In the genomic region with DNA sequence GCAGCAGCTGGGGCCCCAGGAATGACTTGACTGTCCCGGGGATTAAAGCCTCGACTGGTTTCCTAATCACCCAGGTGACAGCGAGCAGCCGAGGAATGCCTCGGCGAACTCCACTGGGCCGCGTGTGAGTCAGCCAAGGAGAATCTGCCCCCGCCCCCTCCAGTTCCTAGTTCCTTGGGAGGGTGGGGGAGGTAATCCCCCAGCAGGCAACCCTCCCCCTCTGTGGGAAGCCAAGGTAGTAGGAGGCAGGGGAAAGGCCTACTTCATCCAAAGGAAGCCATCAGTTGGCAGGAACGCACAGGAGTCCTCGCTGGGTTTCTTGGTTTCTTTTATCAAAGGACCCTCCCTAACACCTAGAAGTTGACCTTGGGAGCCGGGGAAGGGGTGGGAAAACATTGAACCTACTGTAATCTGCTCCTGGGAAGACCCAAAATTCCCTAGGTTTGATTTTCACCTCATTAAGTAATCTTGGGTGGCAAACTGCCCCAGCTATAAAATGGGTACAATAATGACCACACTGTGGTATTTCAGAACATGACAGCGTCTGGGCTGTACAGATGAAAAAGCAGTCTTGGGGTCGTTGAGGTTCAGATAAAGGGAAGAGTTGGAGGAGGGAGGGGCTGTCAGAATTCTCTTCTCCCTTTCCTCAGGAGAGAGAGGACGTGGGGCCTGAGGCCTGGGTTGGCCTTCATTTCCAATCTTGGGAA, we compare ENCODE assay signal across 10 cellular contexts. TPM values are rescaled to one million over a fixed set of nuclear protein-coding genes. Genes with fewer than 3 reads are reported as not detected.
DNase-seq lines count a peak whose midpoint lies in the region; ATAC-seq, FAIRE-seq and TF ChIP-seq lines count a peak whose summit lies in the region.
"Had no signal": no experiment of that assay in that cellular context is flagged by ENCODE, and none has a peak within 500 bp of the region (broad histone marks: within the 10 kb centered on the region; RNA-seq: fewer than 3 reads in every experiment).

No MANE protein-coding gene starts in this region.

- H3K27ac ChIP-seq in kidney (ENCODE audit: low read depth in 2 of 2, low read length in 2 of 2) = peak overlapping the region; percentile 79 to 82

- H3K27me3 Mint-ChIP-seq in activated naive CD8-positive, alpha-beta T cell = peaks cover 12% of the 10 kb centered on the region
- peaks cover 26% of the 10 kb centered on the region for H3K27me3 Mint-ChIP-seq in activated naive CD8-positive, alpha-beta T cell treated with anti-CD3 and anti-CD28 coated beads for 36 hours
- no peaks in the 10 kb centered on the region for H3K27me3 Mint-ChIP-seq in MCF 10A (ENCODE audit: insufficient read depth, unreplicated experiment)

- no peaks in the 10 kb centered on the region for H3K9me3 Mint-ChIP-seq in activated naive CD8-positive, alpha-beta T cell (ENCODE audit: low read depth)
- no peaks in the 10 kb centered on the region for H3K9me3 Mint-ChIP-seq in activated naive CD8-positive, alpha-beta T cell treated with anti-CD3 and anti-CD28 coated beads for 36 hours
- H3K9me3 Mint-ChIP-seq in MCF 10A (ENCODE audit: unreplicated experiment) = no peaks in the 10 kb centered on the region

- H3K4me1 Mint-ChIP-seq in activated naive CD8-positive, alpha-beta T cell (ENCODE audit: low read depth) = peaks cover 4% of the 10 kb centered on the region
- peaks cover 9% of the 10 kb centered on the region for H3K4me1 Mint-ChIP-seq in activated naive CD8-positive, alpha-beta T cell treated with anti-CD3 and anti-CD28 coated beads for 36 hours
- H3K4me1 Mint-ChIP-seq in MCF 10A (ENCODE audit: insufficient read depth, unreplicated experiment) = peaks cover 14% of the 10 kb centered on the region

- CTCF ChIA-PET in MCF 10A (lab: Yijun Ruan, JAX) (interaction anchor here (1.5 to 10.2 kb wide), 2 partner anchors 13 to 44 kb away, joined by 6 to 118 read pairs; partner anchors contain the start of gene TRNP1), HEK293T (lab: Yijun Ruan, JAX) (interaction anchor here (3.1 kb wide), 1 partner anchor 14 kb away, joined by 24 read pairs; no protein-coding TSS in a partner anchor)

- BruUV-seq in MCF 10A (replicated peaks; lab: Mats Ljungman, UMichigan) = TSS peak; percentile 42

- POLR2A ChIA-PET in MCF 10A (lab: Yijun Ruan, JAX) = interaction anchor here (0.6 to 13.4 kb wide), 19 partner anchors 7 to 331 kb away, joined by 3 to 535 read pairs (median 5); partner anchors contain the start of genes KDF1, SFN, SYTL1 and TRNP1
- POLR2A ChIA-PET in HEK293T (lab: Yijun Ruan, JAX) = no interaction called here

- no peak for DNase-seq in activated naive CD8-positive, alpha-beta T cell treated with anti-CD3 and anti-CD28 coated beads for 36 hours
- DNase-seq in MCF 10A (ENCODE audit: unreplicated experiment) = peak; percentile 95
- peak; percentile 95 for DNase-seq in kidney
- DNase-seq in ureter (ENCODE audit: low spot score) = peak; percentile 82
- no peak for DNase-seq in HEK293T (ENCODE audit: extremely low spot score)
- DNase-seq in activated naive CD4-positive, alpha-beta T cell treated with anti-CD3 and anti-CD28 coated beads, Interleukin-2, amount 50 U/mL, for 16 hours = no peak
- DNase-seq: T-helper 2 cell had no signal

- intact Hi-C loops in MCF 10A (cut with micrococcal nuclease) (loop anchor here (1.0 kb wide), 1 partner anchor 12 kb away; no protein-coding TSS in a partner anchor), kidney (cut with DNase I) (no loop called here)

- FAIRE-seq in kidney (lab: Jason Lieb, UNC) = no peak

- no peak for ATAC-seq in HG03457 (IDR thresholded peaks at IDR 0.05; ENCODE audit: unreplicated experiment)

- H3K4me3 ChIP-seq in kidney (ENCODE audit: low read length in 2 of 2) = peak overlapping the region; percentile 12 to 64

- H3K4me1 ChIP-seq in kidney (ENCODE audit: control insufficient read depth in 1 of 2, insufficient read depth in 1 of 2, low read depth in 1 of 2, low read length in 2 of 2) = peaks cover 6 to 30% of the 10 kb centered on the region in 2 donors

- H3K4me3 Mint-ChIP-seq in activated naive CD8-positive, alpha-beta T cell = peak overlapping the region; percentile 44
- H3K4me3 Mint-ChIP-seq in activated naive CD8-positive, alpha-beta T cell treated with anti-CD3 and anti-CD28 coated beads for 36 hours = no peak overlapping the region
- H3K4me3 Mint-ChIP-seq in MCF 10A (ENCODE audit: unreplicated experiment) = peak overlapping the region; percentile 78

- no peaks in the 10 kb centered on the region for H3K36me3 ChIP-seq in kidney (ENCODE audit: control insufficient read depth in 1 of 2, insufficient read depth in 2 of 2, low read length in 2 of 2)

- peaks cover 2% of the 10 kb centered on the region for H3K36me3 Mint-ChIP-seq in activated naive CD8-positive, alpha-beta T cell
- no peaks in the 10 kb centered on the region for H3K36me3 Mint-ChIP-seq in activated naive CD8-positive, alpha-beta T cell treated with anti-CD3 and anti-CD28 coated beads for 36 hours
- peaks cover 38% of the 10 kb centered on the region for H3K36me3 Mint-ChIP-seq in MCF 10A (ENCODE audit: insufficient read depth, unreplicated experiment)

- no peaks in the 10 kb centered on the region for H3K9me3 ChIP-seq in kidney (ENCODE audit: control insufficient read depth in 1 of 2, low read length in 2 of 2)

- no peak for TF ChIP-seq CTCF in MCF 10A (IDR thresholded peaks at IDR 0.05; ENCODE audit: unreplicated experiment)
- TF ChIP-seq CTCF in kidney (IDR thresholded peaks at IDR 0.05; ENCODE audit: borderline replicate concordance, extremely low read depth, insufficient read depth) = no peak

- H3K27ac Mint-ChIP-seq in activated naive CD8-positive, alpha-beta T cell = no peak overlapping the region
- no peak overlapping the region for H3K27ac Mint-ChIP-seq in activated naive CD8-positive, alpha-beta T cell treated with anti-CD3 and anti-CD28 coated beads for 36 hours
- H3K27ac Mint-ChIP-seq in MCF 10A (ENCODE audit: low read depth, unreplicated experiment) = peak overlapping the region; percentile 78

- H3K9ac ChIP-seq in kidney (ENCODE audit: low read length in 2 of 2) = peak overlapping the region in 1 of 2 donors; percentile 46

TF ChIP-seq in HEK293T, 16 proteins besides CTCF, POLR2A, EP300 and RAD21:
- TF ChIP-seq FOXK2 (IDR thresholded peaks at IDR 0.05) = no peak
- no peak for TF ChIP-seq SP1 (IDR thresholded peaks at IDR 0.05)
- no peak for TF ChIP-seq LEF1 (IDR thresholded peaks at IDR 0.05; ENCODE audit: borderline replicate concordance)
- no peak for TF ChIP-seq HDGF (IDR thresholded peaks at IDR 0.05; ENCODE audit: borderline replicate concordance)
- no peak for TF ChIP-seq CTBP1 (IDR thresholded peaks at IDR 0.05; ENCODE audit: borderline replicate concordance)
- no peak; the same call in 1 of the 2 replicates for TF ChIP-seq L3MBTL2 (conservative IDR thresholded peaks at IDR 0.05)
- no peak for TF ChIP-seq ARNT (IDR thresholded peaks at IDR 0.05)
- TF ChIP-seq FOXM1 (IDR thresholded peaks at IDR 0.05; ENCODE audit: borderline replicate concordance) = no peak
- TF ChIP-seq FOXA1 (IDR thresholded peaks at IDR 0.05) = no peak
- TF ChIP-seq TARDBP (IDR thresholded peaks at IDR 0.05) = no peak
- TF ChIP-seq NFRKB (IDR thresholded peaks at IDR 0.05) = no peak
- TF ChIP-seq, protein P1, sequence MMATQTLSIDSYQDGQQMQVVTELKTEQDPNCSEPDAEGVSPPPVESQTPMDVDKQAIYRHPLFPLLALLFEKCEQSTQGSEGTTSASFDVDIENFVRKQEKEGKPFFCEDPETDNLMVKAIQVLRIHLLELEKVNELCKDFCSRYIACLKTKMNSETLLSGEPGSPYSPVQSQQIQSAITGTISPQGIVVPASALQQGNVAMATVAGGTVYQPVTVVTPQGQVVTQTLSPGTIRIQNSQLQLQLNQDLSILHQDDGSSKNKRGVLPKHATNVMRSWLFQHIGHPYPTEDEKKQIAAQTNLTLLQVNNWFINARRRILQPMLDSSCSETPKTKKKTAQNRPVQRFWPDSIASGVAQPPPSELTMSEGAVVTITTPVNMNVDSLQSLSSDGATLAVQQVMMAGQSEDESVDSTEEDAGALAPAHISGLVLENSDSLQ (IDR thresholded peaks at IDR 0.05) = no peak
- no peak for TF ChIP-seq SUZ12 (IDR thresholded peaks at IDR 0.05)
- no peak for TF ChIP-seq BHLHE40 (IDR thresholded peaks at IDR 0.05; ENCODE audit: borderline replicate concordance)
- no peak for TF ChIP-seq ZNF384 (IDR thresholded peaks at IDR 0.05)
- no peak for TF ChIP-seq ELF4 (IDR thresholded peaks at IDR 0.05)

RNA-seq across cellular contexts. Expression of gene TENT5B, which starts 1.4 kb away (rescaled TPM):
- total RNA-seq in activated naive CD8-positive, alpha-beta T cell treated with anti-CD3 and anti-CD28 coated beads for 36 hours = not detected
- total RNA-seq in MCF 10A (2022) (27.8 and 33.7 TPM in 2 replicates), kidney (10.2 TPM), ureter (10.2 TPM)
- polyA plus RNA-seq in kidney (ENCODE audit: insufficient read depth, low read depth, low replicate concordance) = 12.6 TPM

RNA-seq across cellular contexts. Expression of gene TRNP1, which starts 17.7 kb away (rescaled TPM):
- total RNA-seq in activated naive CD8-positive, alpha-beta T cell treated with anti-CD3 and anti-CD28 coated beads for 36 hours = under 1 TPM; 0.40 to 0.64 TPM
- 56.3 and 59.2 TPM in 2 replicates for total RNA-seq in MCF 10A (2022)
- total RNA-seq in kidney = 38.3 TPM
- 33.0 TPM for polyA plus RNA-seq in kidney (ENCODE audit: insufficient read depth, low read depth, low replicate concordance)
- total RNA-seq in ureter = 46.6 TPM

RNA-seq across cellular contexts. Expression of gene KDF1, which starts 50.9 kb away (rescaled TPM):
- total RNA-seq in activated naive CD8-positive, alpha-beta T cell treated with anti-CD3 and anti-CD28 coated beads for 36 hours = under 1 TPM; 0.47 to 0.60 TPM
- total RNA-seq in MCF 10A (2022) = 5.1 and 8.8 TPM in 2 replicates
- 14.1 TPM for total RNA-seq in kidney
- 19.3 TPM for polyA plus RNA-seq in kidney (ENCODE audit: insufficient read depth, low read depth, low replicate concordance)
- total RNA-seq in ureter = 15.7 TPM
- total RNA-seq: mesenteric fat pad had no signal

Comparison
In these comparisons a context has a peak if more than half of its experiments do, and no peak if none do; other contexts are left out.
1. DNase-seq: peak in MCF 10A (single experiment), kidney (single experiment) and ureter (single experiment); none in activated naive CD8-positive, alpha-beta T cell treated with anti-CD3 and anti-CD28 coated beads for 36 hours (single experiment), HEK293T (single experiment) and activated naive CD4-positive, alpha-beta T cell treated with anti-CD3 and anti-CD28 coated beads, Interleukin-2, amount 50 U/mL, for 16 hours (single experiment).
2. RNA of gene TENT5B, which starts 1.4 kb away (total RNA-seq): 27.8 to 33.7 TPM in MCF 10A, 10.2 TPM in ureter (single experiment) and 10.2 TPM in kidney (single experiment); not detected in activated naive CD8-positive, alpha-beta T cell treated with anti-CD3 and anti-CD28 coated beads for 36 hours; every median in the first group is over 10 times any median in the second.
3. RNA of gene TRNP1, which starts 17.7 kb away (total RNA-seq): 56.3 to 59.2 TPM in MCF 10A, 46.6 TPM in ureter (single experiment) and 38.3 TPM in kidney (single experiment); 0.40 to 0.64 TPM in activated naive CD8-positive, alpha-beta T cell treated with anti-CD3 and anti-CD28 coated beads for 36 hours; every median in the first group is over 10 times any median in the second.